8 cellular contexts compared by ENCODE assay signal in the genomic region with DNA sequence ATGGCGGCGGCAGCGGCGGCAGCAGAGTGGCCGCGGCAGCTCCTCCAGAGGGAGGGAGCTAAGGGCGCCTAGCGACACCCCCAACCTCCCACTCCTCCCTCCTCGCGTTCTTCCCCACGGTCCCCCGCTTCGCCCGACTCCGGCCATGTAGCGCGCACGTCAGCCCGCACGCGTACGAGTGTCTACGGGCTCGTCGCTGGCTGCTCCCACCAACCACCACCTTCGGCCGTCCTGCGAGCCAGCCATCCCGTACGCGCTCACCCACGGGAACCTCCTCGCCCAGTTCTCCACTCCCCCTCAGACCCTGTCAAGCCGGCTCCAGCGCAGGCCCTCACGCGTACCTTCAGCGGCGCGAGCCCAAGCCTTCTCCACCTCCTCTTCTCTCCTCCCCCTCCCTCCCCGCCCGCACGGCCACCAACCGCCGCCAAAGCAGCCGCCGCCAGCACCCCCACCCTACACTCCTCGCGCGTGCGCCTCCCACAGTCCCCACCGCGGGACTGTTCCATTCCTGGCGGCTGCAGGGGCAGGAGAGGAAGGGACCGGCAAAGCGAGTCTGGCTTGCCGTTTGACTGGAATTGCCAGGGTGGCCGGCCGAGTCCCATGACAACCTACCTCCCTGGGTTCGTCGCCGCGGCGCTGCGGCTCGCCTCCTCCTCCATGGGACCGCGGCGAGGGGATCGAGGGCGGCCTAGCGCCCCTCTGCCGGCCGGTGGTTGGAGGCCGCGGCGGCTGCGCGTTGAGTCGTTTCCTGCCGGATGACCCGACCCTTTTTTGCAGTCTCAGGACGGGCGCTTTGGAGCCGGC. TPM values are rescaled to one million over a fixed set of nuclear protein-coding genes. Genes with fewer than 3 reads are reported as not detected.
A peak's percentile ranks its signal among the peaks of the same experiment; 100 is the strongest.
DNase-seq lines count a peak whose midpoint lies in the region; ATAC-seq, FAIRE-seq and TF ChIP-seq lines count a peak whose summit lies in the region.

A gene (plus strand): TSS at position 774 of the 804 bp plus-strand sequence. CDS start 20,689 bp downstream, outside the sequence.
A gene with protein sequence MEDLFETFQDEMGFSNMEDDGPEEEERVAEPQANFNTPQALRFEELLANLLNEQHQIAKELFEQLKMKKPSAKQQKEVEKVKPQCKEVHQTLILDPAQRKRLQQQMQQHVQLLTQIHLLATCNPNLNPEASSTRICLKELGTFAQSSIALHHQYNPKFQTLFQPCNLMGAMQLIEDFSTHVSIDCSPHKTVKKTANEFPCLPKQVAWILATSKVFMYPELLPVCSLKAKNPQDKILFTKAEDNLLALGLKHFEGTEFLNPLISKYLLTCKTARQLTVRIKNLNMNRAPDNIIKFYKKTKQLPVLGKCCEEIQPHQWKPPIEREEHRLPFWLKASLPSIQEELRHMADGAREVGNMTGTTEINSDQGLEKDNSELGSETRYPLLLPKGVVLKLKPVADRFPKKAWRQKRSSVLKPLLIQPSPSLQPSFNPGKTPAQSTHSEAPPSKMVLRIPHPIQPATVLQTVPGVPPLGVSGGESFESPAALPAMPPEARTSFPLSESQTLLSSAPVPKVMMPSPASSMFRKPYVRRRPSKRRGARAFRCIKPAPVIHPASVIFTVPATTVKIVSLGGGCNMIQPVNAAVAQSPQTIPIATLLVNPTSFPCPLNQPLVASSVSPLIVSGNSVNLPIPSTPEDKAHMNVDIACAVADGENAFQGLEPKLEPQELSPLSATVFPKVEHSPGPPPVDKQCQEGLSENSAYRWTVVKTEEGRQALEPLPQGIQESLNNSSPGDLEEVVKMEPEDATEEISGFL (minus strand): TSS at position 457 of the 804 bp plus-strand sequence. CDS start 8,338 bp downstream, outside the sequence.

- H3K36me3 ChIP-seq in ascending aorta, result no peaks in the 10 kb centered on the region

- peak in 2 of 3 experiments; percentile 32 to 33 for TF ChIP-seq CTCF in ascending aorta (IDR thresholded peaks at IDR 0.05)

- WGBS in right cardiac atrium, result under 1% methylated on average over 85 of the region's 85 CpGs

- intact Hi-C loops in ascending aorta (cut with DNase I) (loop anchor here (2.0 kb wide), 1 partner anchor 222 kb away; a partner anchor contains a TSS), right cardiac atrium (cut with DNase I) (no loop called here)

- H3K27ac ChIP-seq in ascending aorta (peak within 1 kb of the TSS; percentile 95 to 98), right cardiac atrium (ENCODE audit: low read length) (peak within 1 kb of the TSS; percentile 89)

- H3K27me3 ChIP-seq in ascending aorta (no peaks in the 10 kb centered on the region), right cardiac atrium (ENCODE audit: control insufficient read depth, insufficient read depth) (no peaks in the 10 kb centered on the region)

- ATAC-seq in HG02973 (IDR thresholded peaks at IDR 0.05; ENCODE audit: unreplicated experiment), result peak; percentile 73
- peak; percentile 97 to 98 for ATAC-seq in right cardiac atrium

- H3K4me1 ChIP-seq in ascending aorta, result peaks cover 4 to 25% of the 10 kb centered on the region in 2 donors
- H3K4me1 ChIP-seq in right cardiac atrium (ENCODE audit: control insufficient read depth, insufficient read depth, low read length), result peaks cover 8% of the 10 kb centered on the region

- peak; percentile 69 for FAIRE-seq in GM18507 (lab: Jason Lieb, UNC)
- peak; percentile 27 for FAIRE-seq in urothelium cell line (lab: Jason Lieb, UNC)

- H3K9me3 ChIP-seq in ascending aorta, result no peaks in the 10 kb centered on the region
- no peaks in the 10 kb centered on the region for H3K9me3 ChIP-seq in right cardiac atrium (ENCODE audit: control insufficient read depth, low read length)

- peak; percentile 94 for DNase-seq in GM18507 (ENCODE audit: extremely low spot score, insufficient read length, low read depth)
- peak; percentile 95 for DNase-seq in NCI-H2081 (lab: John Stamatoyannopoulos, UW)
- peak; percentile 84 for DNase-seq in T-helper 22 cell (ENCODE audit: low read depth)
- DNase-seq in ascending aorta (ENCODE audit: low spot score in 2 of 2), result peak; percentile 56 to 94
- DNase-seq in right cardiac atrium, result peak; percentile 94 to 97 (median 96)
- DNase-seq in putamen (ENCODE audit: low spot score), result peak; percentile 93
- peak; percentile 96 for DNase-seq in urothelium cell line (ENCODE audit: low spot score)

- H3K4me3 ChIP-seq in ascending aorta (peak within 1 kb of the TSS; percentile 78 to 98), right cardiac atrium (ENCODE audit: low read length) (peak within 1 kb of the TSS; percentile 78)

RNA-seq across cellular contexts. Expression of the first gene that starts in this region (rescaled TPM):
- 47.4 TPM for total RNA-seq in ascending aorta
- 10 to 100 TPM; 83.5 to 91.6 (median 87.7) TPM for total RNA-seq in right cardiac atrium
- 91.9 TPM for polyA plus RNA-seq in right cardiac atrium

RNA-seq across cellular contexts. Expression of the second gene that starts in this region (rescaled TPM):
- total RNA-seq in ascending aorta, result 24.2 TPM
- total RNA-seq in right cardiac atrium, result 10 to 100 TPM; 65.7 to 96.9 (median 71.8) TPM
- 31.9 TPM for polyA plus RNA-seq in right cardiac atrium

Comparison
In these comparisons a context has a peak if more than half of its experiments do, and no peak if none do; other contexts are left out.
1. Peak in every context shown above with its lines: DNase-seq, ATAC-seq, H3K4me3 ChIP-seq and H3K27ac ChIP-seq.